12 cellular contexts compared by ENCODE assay signal in genomic region chr3:153767601-153768558, GRCh38.
DNase-seq lines count a peak whose midpoint lies in the region; ATAC-seq and TF ChIP-seq lines count a peak whose summit lies in the region.
"Had no signal": no experiment of that assay in that cellular context is flagged by ENCODE, and none has a peak within 500 bp of the region (broad histone marks: within the 10 kb centered on the region; RNA-seq: fewer than 3 reads in every experiment).

No MANE protein-coding gene starts in this region.

- H3F3A ChIP-seq in PC-9 (ENCODE audit: insufficient read depth, low read depth) = no peaks in the 10 kb centered on the region

- ATAC-seq in GM19025 (IDR thresholded peaks at IDR 0.05; ENCODE audit: low read depth, unreplicated experiment) (peak; percentile 16), HG02642 (IDR thresholded peaks at IDR 0.05; ENCODE audit: poor library complexity, unreplicated experiment) (peak; percentile 18), HG03108 (IDR thresholded peaks at IDR 0.05; ENCODE audit: unreplicated experiment) (no peak), HG02938 (IDR thresholded peaks at IDR 0.05; ENCODE audit: unreplicated experiment) (no peak)

- H3K4me1 ChIP-seq in PC-9 (replicated peaks; ENCODE audit: insufficient read depth) = 0 out of 2 replicates have a peak, but pooled peaks cover 9% of the 10 kb centered on the region
- H3K4me1 ChIP-seq: BLaER1, right atrium auricular region, stomach had no signal

- no peaks in the 10 kb centered on the region for H4K20me1 ChIP-seq in PC-9 (ENCODE audit: insufficient read depth)
- H4K20me1 ChIP-seq: BLaER1 had no signal

- BruUV-seq in PC-9 (replicated peaks; lab: Mats Ljungman, UMichigan) = no TSS peak

- H2AFZ ChIP-seq in PC-9 = no peak overlapping the region

- 0 out of 2 replicates have a peak overlapping the region, but pooled peaks have one; percentile 17 for H3K4me2 ChIP-seq in PC-9
- H3K4me2 ChIP-seq: BLaER1, SK-N-SH had no signal

- POLR2A ChIA-PET in PC-9 (lab: Charles Lee; ENCODE audit: unreplicated experiment) = interaction anchor here (0.5 to 0.8 kb wide), 2 partner anchors 11 to 604 kb away, joined by 3 to 6 read pairs; no protein-coding TSS in a partner anchor

- intact Hi-C loops in PC-9 (cut with micrococcal nuclease; ENCODE audit: unreplicated experiment) = loop anchor here (2.0 to 10.0 kb wide), 7 partner anchors 171 to 1293 kb away; partner anchors contain the start of gene RAP2B

- CTCF ChIA-PET in PC-9 (lab: Charles Lee) = interaction anchor here (1.1 kb wide), 1 partner anchor 607 kb away, joined by 3 read pairs; no protein-coding TSS in a partner anchor

- TF ChIP-seq CTCF in PC-9 (conservative IDR thresholded peaks at IDR 0.05) (no peak), coronary artery (IDR thresholded peaks at IDR 0.05) (no peak)

- no peaks in the 10 kb centered on the region for H3K36me3 ChIP-seq in PC-9 (ENCODE audit: low read depth)
- H3K36me3 ChIP-seq: BLaER1, esophagus squamous epithelium, right atrium auricular region, stomach had no signal

- peaks cover 6% of the 10 kb centered on the region; the same call in 1 of the 2 replicates for H3K9me3 ChIP-seq in PC-9 (ENCODE audit: insufficient read depth, low read depth)

- no peaks in the 10 kb centered on the region for H3K9me2 ChIP-seq in PC-9 (ENCODE audit: insufficient read depth)
- H3K9me2 ChIP-seq: SK-N-SH had no signal

- H3K27ac ChIP-seq in PC-9 (no peak overlapping the region), coronary artery (no peak overlapping the region)
- H3K27ac ChIP-seq: BLaER1, esophagus squamous epithelium, right atrium auricular region, stomach had no signal

- no peaks in the 10 kb centered on the region for H3K79me2 ChIP-seq in PC-9 (ENCODE audit: low read depth)

- H3K4me3 ChIP-seq in PC-9 = no peak overlapping the region
- no peak overlapping the region for H3K4me3 ChIP-seq in coronary artery
- H3K4me3 ChIP-seq: BLaER1, esophagus squamous epithelium, right atrium auricular region, stomach had no signal

- peak; percentile 58 to 73 for DNase-seq in PC-9
- DNase-seq in renal cortical epithelial cell (ENCODE audit: low read depth) = peak; percentile 22
- no peak for DNase-seq in coronary artery (ENCODE audit: low spot score)
- DNase-seq: esophagus squamous epithelium, stomach had no signal

- no peaks in the 10 kb centered on the region for H3K27me3 ChIP-seq in PC-9 (ENCODE audit: insufficient read depth, low read depth)
- H3K27me3 ChIP-seq: BLaER1, esophagus squamous epithelium, right atrium auricular region, stomach had no signal

Comparison
In these comparisons a context has a peak if more than half of its experiments do, and no peak if none do; other contexts are left out.
1. ATAC-seq: peak in GM19025 (single experiment) and HG02642 (single experiment); none in HG03108 (single experiment) and HG02938 (single experiment).